22 cellular contexts compared by ENCODE assay signal in genomic region chr12:39966251-39966650, GRCh38.
"Had no signal": no experiment of that assay in that cellular context is flagged by ENCODE, and none has a peak within 500 bp of the region (broad histone marks: within the 10 kb centered on the region; RNA-seq: fewer than 3 reads in every experiment).

No MANE protein-coding gene starts in this region.

- H3K4me3 Mint-ChIP-seq: activated B cell treated with CpG ODN at 0.5 μM for 24 hours; activated CD4-positive, alpha-beta T cell treated with anti-CD3 and anti-CD28 coated beads, Interleukin-2, amount 10 ng/mL, durations not matched to agents 24 days and 14 days; activated CD8-positive, alpha-beta memory T cell treated with anti-CD3 and anti-CD28 coated beads, Interleukin-2, amount 10 ng/mL, durations not matched to agents 7 days and 5 days; activated naive CD8-positive, alpha-beta T cell treated with anti-CD3 and anti-CD28 coated beads, Interleukin-2, amount 50 U/mL, for 24 hours; activated T-cell treated with anti-CD3 and anti-CD28 coated beads, Interleukin-2, amount 50 U/mL, for 24 hours; T-cell had no signal

- H3K27me3 ChIP-seq: MG63 had no signal

- H3K4me1 Mint-ChIP-seq: activated B cell treated with CpG ODN at 0.5 μM for 24 hours; activated CD4-positive, alpha-beta T cell treated with anti-CD3 and anti-CD28 coated beads, Interleukin-2, amount 10 ng/mL, durations not matched to agents 24 days and 14 days; activated CD8-positive, alpha-beta memory T cell treated with anti-CD3 and anti-CD28 coated beads, Interleukin-2, amount 10 ng/mL, durations not matched to agents 7 days and 5 days; activated naive CD8-positive, alpha-beta T cell treated with anti-CD3 and anti-CD28 coated beads, Interleukin-2, amount 50 U/mL, for 24 hours; T-cell had no signal

- H3K27me3 Mint-ChIP-seq: activated B cell treated with CpG ODN at 0.5 μM for 24 hours; activated CD4-positive, alpha-beta T cell treated with anti-CD3 and anti-CD28 coated beads, Interleukin-2, amount 10 ng/mL, durations not matched to agents 24 days and 14 days; activated CD8-positive, alpha-beta memory T cell treated with anti-CD3 and anti-CD28 coated beads, Interleukin-2, amount 10 ng/mL, durations not matched to agents 7 days and 5 days; activated naive CD8-positive, alpha-beta T cell treated with anti-CD3 and anti-CD28 coated beads, Interleukin-2, amount 50 U/mL, for 24 hours; activated T-cell treated with anti-CD3 and anti-CD28 coated beads, Interleukin-2, amount 50 U/mL, for 24 hours; brain; T-cell had no signal

- DNase-seq: activated B cell treated with CpG ODN at 0.5 μM for 24 hours; activated CD4-positive, alpha-beta T cell treated with anti-CD3 and anti-CD28 coated beads for 1 hour; activated CD4-positive, alpha-beta T cell treated with anti-CD3 and anti-CD28 coated beads, Interleukin-2, amount 10 ng/mL, durations not matched to agents 24 days and 14 days; activated CD4-positive, alpha-beta T cell treated with anti-CD3 and anti-CD28 coated beads, Interleukin-2, amount 50 U/mL, for 48 hours; activated CD8-positive, alpha-beta memory T cell treated with anti-CD3 and anti-CD28 coated beads, Interleukin-2, amount 10 ng/mL, durations not matched to agents 7 days and 5 days; activated effector memory CD4-positive, alpha-beta T cell treated with anti-CD3 and anti-CD28 coated beads, Interleukin-2, amount 50 U/mL, for 16 hours; activated naive CD4-positive, alpha-beta T cell treated with Interleukin-2 at 50 U/mL for 16 hours; activated naive CD8-positive, alpha-beta T cell treated with anti-CD3 and anti-CD28 coated beads, Interleukin-2, amount 50 U/mL, for 24 hours; activated T-cell treated with anti-CD3 and anti-CD28 coated beads, Interleukin-2, amount 50 U/mL, for 24 hours; amygdala; MG63; MV-4-11; NCI-H1105; NCI-H1436; NCI-H2029 treated with DMSO at 0.1 percent for 48 hours; PC-3; SIG-M5; T-cell; T-helper 2 cell; T1000 had no signal

- H3K36me3 Mint-ChIP-seq: activated CD8-positive, alpha-beta memory T cell treated with anti-CD3 and anti-CD28 coated beads, Interleukin-2, amount 10 ng/mL, durations not matched to agents 7 days and 5 days; activated naive CD4-positive, alpha-beta T cell treated with anti-CD3 and anti-CD28 coated beads, Interleukin-2, amount 50 U/mL, for 72 hours; T-cell had no signal

- H3K9me3 Mint-ChIP-seq: activated CD4-positive, alpha-beta T cell treated with anti-CD3 and anti-CD28 coated beads, Interleukin-2, amount 10 ng/mL, durations not matched to agents 24 days and 14 days had no signal

- H3K27ac Mint-ChIP-seq: activated B cell treated with CpG ODN at 0.5 μM for 24 hours; activated CD4-positive, alpha-beta T cell treated with anti-CD3 and anti-CD28 coated beads, Interleukin-2, amount 10 ng/mL, durations not matched to agents 24 days and 14 days; activated CD8-positive, alpha-beta memory T cell treated with anti-CD3 and anti-CD28 coated beads, Interleukin-2, amount 10 ng/mL, durations not matched to agents 7 days and 5 days; activated naive CD4-positive, alpha-beta T cell treated with anti-CD3 and anti-CD28 coated beads, Interleukin-2, amount 50 U/mL, for 72 hours; activated naive CD8-positive, alpha-beta T cell treated with anti-CD3 and anti-CD28 coated beads, Interleukin-2, amount 50 U/mL, for 24 hours; activated T-cell treated with anti-CD3 and anti-CD28 coated beads, Interleukin-2, amount 50 U/mL, for 24 hours; T-cell had no signal

- H3K9me3 ChIP-seq: MG63 had no signal

- H3K36me3 ChIP-seq: MG63 had no signal

- H3K4me3 ChIP-seq: MG63 had no signal

- ATAC-seq: activated CD8-positive, alpha-beta memory T cell treated with anti-CD3 and anti-CD28 coated beads, Interleukin-2, amount 10 ng/mL, durations not matched to agents 7 days and 5 days; activated naive CD4-positive, alpha-beta T cell treated with anti-CD3 and anti-CD28 coated beads, Interleukin-2, amount 50 U/mL, for 72 hours; activated naive CD8-positive, alpha-beta T cell treated with anti-CD3 and anti-CD28 coated beads, Interleukin-2, amount 50 U/mL, for 24 hours; PC-3; T-cell had no signal
